ENCODE assay signal across 8 cellular contexts in the genomic region with DNA sequence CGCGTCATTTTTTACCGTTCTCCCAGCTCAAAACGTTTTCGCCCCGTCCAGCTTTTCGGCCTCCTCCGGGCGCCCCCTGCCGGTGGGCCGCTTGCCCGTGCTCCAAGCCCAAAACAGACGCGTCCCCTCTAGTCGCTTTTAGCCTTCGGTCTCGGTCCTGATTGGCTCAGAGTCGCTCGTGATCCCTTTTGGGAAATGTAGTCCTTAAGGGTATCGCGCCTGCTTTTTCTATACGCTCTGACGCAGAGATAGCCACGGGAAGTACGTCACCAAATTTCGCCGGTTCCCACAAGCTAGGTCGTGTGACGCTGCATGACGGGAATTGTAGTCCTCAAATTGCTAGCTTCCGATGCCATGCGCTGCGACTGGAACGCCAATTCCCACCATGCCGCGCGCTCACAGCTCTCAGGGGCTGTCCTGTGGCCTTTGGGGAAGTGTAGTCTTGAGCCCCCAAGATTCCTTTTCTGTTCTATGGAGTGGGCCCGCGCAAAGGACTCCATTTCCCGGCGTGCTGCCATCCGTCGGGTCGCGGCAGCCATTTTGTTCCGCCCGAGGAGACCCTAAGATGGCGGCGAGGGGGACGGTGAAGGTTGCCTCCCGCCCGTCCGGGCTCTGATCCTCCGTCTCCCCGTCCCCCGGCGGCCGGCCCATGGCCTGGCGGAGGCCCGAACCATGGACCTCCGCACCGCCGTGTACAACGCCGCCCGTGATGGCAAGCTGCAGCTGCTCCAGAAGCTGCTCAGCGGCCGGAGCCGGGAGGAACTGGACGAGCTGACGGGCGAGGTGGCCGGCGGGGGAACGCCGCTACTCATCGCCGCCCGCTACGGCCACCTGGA.
A peak's percentile ranks its signal among the peaks of the same experiment; 100 is the strongest.
DNase-seq lines count a peak whose midpoint lies in the region; ATAC-seq lines count a peak whose summit lies in the region.

A gene with protein sequence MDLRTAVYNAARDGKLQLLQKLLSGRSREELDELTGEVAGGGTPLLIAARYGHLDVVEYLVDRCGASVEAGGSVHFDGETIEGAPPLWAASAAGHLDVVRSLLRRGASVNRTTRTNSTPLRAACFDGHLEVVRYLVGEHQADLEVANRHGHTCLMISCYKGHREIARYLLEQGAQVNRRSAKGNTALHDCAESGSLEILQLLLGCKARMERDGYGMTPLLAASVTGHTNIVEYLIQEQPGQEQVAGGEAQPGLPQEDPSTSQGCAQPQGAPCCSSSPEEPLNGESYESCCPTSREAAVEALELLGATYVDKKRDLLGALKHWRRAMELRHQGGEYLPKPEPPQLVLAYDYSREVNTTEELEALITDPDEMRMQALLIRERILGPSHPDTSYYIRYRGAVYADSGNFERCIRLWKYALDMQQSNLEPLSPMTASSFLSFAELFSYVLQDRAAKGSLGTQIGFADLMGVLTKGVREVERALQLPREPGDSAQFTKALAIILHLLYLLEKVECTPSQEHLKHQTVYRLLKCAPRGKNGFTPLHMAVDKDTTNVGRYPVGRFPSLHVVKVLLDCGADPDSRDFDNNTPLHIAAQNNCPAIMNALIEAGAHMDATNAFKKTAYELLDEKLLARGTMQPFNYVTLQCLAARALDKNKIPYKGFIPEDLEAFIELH (plus strand): TSS at position 552 of the 836 bp plus-strand sequence. CDS start 121 bp downstream, at position 673.

- ATAC-seq in GM19372 (IDR thresholded peaks at IDR 0.05; ENCODE audit: low read depth, unreplicated experiment) (peak; percentile 92), HG03558 (IDR thresholded peaks at IDR 0.05; ENCODE audit: extremely low read depth, unreplicated experiment) (peak; percentile 82)

- peak; percentile 100 for DNase-seq in CD1c-positive myeloid dendritic cell (ENCODE audit: extremely low spot score)
- DNase-seq in NCI-H748 (lab: John Stamatoyannopoulos, UW; ENCODE audit: unreplicated experiment) = peak; percentile 100
- peak; percentile 97 for DNase-seq in activated CD4-positive, alpha-beta T cell treated with anti-CD3 and anti-CD28 coated beads, Interleukin-2, amount 50 U/mL, for 1 hour
- peak; percentile 100 for DNase-seq in dedifferentiated amniotic fluid mesenchymal stem cell (ENCODE audit: extremely low spot score)
- peak; percentile 100 for DNase-seq in left kidney (ENCODE audit: low read depth, low spot score)
- DNase-seq in stimulated activated CD4-positive, alpha-beta T cell treated with anti-CD3 and anti-CD28 coated beads, Interleukin-2, amount 100 ng/mL, for 24 hours = peak; percentile 98 to 99

Comparison
In these comparisons a context has a peak if more than half of its experiments do, and no peak if none do; other contexts are left out.
1. Peak in every context shown above with its lines: DNase-seq and ATAC-seq.